8 cellular contexts compared by ENCODE assay signal in the genomic region with DNA sequence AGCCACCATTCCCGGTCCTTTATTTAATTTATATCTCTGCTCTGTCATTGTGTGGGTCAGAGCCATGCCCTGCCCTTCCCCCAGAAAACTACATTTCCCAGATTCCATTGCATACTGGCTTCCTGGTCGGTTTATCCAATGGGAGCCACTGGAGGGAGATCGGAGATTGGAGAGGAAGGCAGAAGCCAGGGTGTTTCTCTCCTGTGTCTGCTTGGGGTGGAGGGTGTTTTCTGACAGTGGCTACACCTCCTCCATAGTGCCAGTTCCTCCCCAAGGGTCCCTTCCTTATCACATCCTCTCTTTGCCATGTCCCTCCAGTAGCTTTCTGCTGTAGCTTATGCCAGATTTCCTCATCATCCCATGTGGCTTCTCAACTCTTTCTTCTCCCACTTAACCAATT. TPM values are rescaled to one million over a fixed set of nuclear protein-coding genes. Genes with fewer than 3 reads are reported as not detected.
A peak's percentile ranks its signal among the peaks of the same experiment; 100 is the strongest.
DNase-seq lines count a peak whose midpoint lies in the region; ATAC-seq and TF ChIP-seq lines count a peak whose summit lies in the region.

No MANE protein-coding gene starts in this region.

- TF ChIP-seq EP300 in stomach (IDR thresholded peaks at IDR 0.05): no peak

- TF ChIP-seq CTCF in BE2C (IDR thresholded peaks at IDR 0.05; ENCODE audit: low read depth, low read length): no peak
- TF ChIP-seq CTCF in fibroblast of villous mesenchyme (IDR thresholded peaks at IDR 0.05; ENCODE audit: insufficient read depth, low read depth, low read length): no peak
- TF ChIP-seq CTCF in stomach (IDR thresholded peaks at IDR 0.05): no peak

- H3K27ac ChIP-seq in SK-N-MC (peak overlapping the region; percentile 88), stomach (no peak overlapping the region)

- H3K27me3 ChIP-seq in BE2C: peaks cover 17% of the 10 kb centered on the region
- peaks cover 10 to 84% (median 25%) of the 10 kb centered on the region in 3 donors for H3K27me3 ChIP-seq in stomach

- 2 to 14% (median 6%) methylated on average over 3 of the region's 3 CpGs for WGBS in stomach, 5 donors

- intact Hi-C loops in stomach (cut with DNase I; ENCODE audit: low total_unique reads): no loop called here

- no peaks in the 10 kb centered on the region; the same call in 1 of the 2 replicates for H3K9me3 ChIP-seq in BE2C
- H3K9me3 ChIP-seq in SK-N-MC (ENCODE audit: low read depth, low read length): no peaks in the 10 kb centered on the region
- no peaks in the 10 kb centered on the region for H3K9me3 ChIP-seq in stomach

- DNase-seq in BE2C: peak; percentile 50
- DNase-seq in HT-29 (ENCODE audit: low spot score): peak; percentile 54
- no peak for DNase-seq in SK-N-MC (ENCODE audit: low read depth, low spot score)
- peak; percentile 51 for DNase-seq in fibroblast of villous mesenchyme (ENCODE audit: low read depth)
- DNase-seq in stomach: peak; percentile 26
- DNase-seq in activated naive CD4-positive, alpha-beta T cell treated with anti-CD3 and anti-CD28 coated beads, Interleukin-2, amount 50 U/mL, for 16 hours: no peak
- DNase-seq in activated T-cell treated with anti-CD3 and anti-CD28 coated beads, Interleukin-2, amount 50 U/mL, for 48 hours: no peak

- no peak overlapping the region for H3K9ac ChIP-seq in SK-N-MC (ENCODE audit: insufficient read length)

- H3K36me3 ChIP-seq in BE2C (no peaks in the 10 kb centered on the region), SK-N-MC (ENCODE audit: insufficient read depth, low read length) (peaks cover 18% of the 10 kb centered on the region; the same call in 1 of the 2 replicates), stomach (no peaks in the 10 kb centered on the region)

- ATAC-seq in HG02642 (IDR thresholded peaks at IDR 0.05; ENCODE audit: poor library complexity, unreplicated experiment): no peak

- TF ChIP-seq POLR2A in stomach (IDR thresholded peaks at IDR 0.05): no peak

- H3K4me1 ChIP-seq in BE2C (no peaks in the 10 kb centered on the region), stomach (peaks cover 16 to 25% (median 22%) of the 10 kb centered on the region in 4 donors)

- H3K4me3 ChIP-seq in BE2C (ENCODE audit: low read depth, low read length) (no peak overlapping the region), SK-N-MC (peak overlapping the region; percentile 26; the same call in 1 of the 2 replicates), fibroblast of villous mesenchyme (ENCODE audit: low read depth, low read length) (no peak overlapping the region), stomach (no peak overlapping the region)

RNA-seq across cellular contexts. Expression of a gene that starts 19.0 kb away (rescaled TPM):
- 0.43 TPM for polyA plus RNA-seq in BE2C (2012; ENCODE audit: insufficient read depth, insufficient read length, low read depth)
- total RNA-seq in HT-29 (2014; rRNA removed; shearing (Covaris generic)): not detected in 2 replicates
- total RNA-seq in fibroblast of villous mesenchyme (0.43 and 1.3 TPM in 2 replicates), stomach (10 to 100 TPM in 2 of 5 donors, 1 to 10 TPM in 1, not detected in 2; 8.5 to 15.4 (median 11.0) TPM)
- polyA plus RNA-seq in stomach: 1 to 10 TPM; 1.7 to 3.4 (median 1.7) TPM

Comparison
In these comparisons a context has a peak if more than half of its experiments do, and no peak if none do; other contexts are left out.
1. DNase-seq: peak in BE2C (single experiment), HT-29 (single experiment), fibroblast of villous mesenchyme (single experiment) and stomach (single experiment); none in SK-N-MC (single experiment), activated naive CD4-positive, alpha-beta T cell treated with anti-CD3 and anti-CD28 coated beads, Interleukin-2, amount 50 U/mL, for 16 hours (single experiment) and activated T-cell treated with anti-CD3 and anti-CD28 coated beads, Interleukin-2, amount 50 U/mL, for 48 hours (0 of 2).